ENCODE assay signal across 1 cellular context in genomic region chr22:44111562-44112155, GRCh38.
TF ChIP-seq lines count a peak whose summit lies in the region.

No MANE protein-coding gene starts in this region.

TF ChIP-seq in WTC11, 78 proteins besides CTCF, POLR2A, EP300 and RAD21 (continued from another document):
- TF ChIP-seq, protein P1, sequence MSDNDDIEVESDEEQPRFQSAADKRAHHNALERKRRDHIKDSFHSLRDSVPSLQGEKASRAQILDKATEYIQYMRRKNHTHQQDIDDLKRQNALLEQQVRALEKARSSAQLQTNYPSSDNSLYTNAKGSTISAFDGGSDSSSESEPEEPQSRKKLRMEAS (CRISPR knock-in tag; IDR thresholded peaks at IDR 0.05), result no peak
- TF ChIP-seq GABPB1 (CRISPR knock-in tag; IDR thresholded peaks at IDR 0.05) (no peak), SMAD4 (CRISPR knock-in tag; IDR thresholded peaks at IDR 0.05) (no peak), FOXP1 (CRISPR knock-in tag; IDR thresholded peaks at IDR 0.05; ENCODE audit: borderline replicate concordance) (no peak)
- TF ChIP-seq, protein P2, sequence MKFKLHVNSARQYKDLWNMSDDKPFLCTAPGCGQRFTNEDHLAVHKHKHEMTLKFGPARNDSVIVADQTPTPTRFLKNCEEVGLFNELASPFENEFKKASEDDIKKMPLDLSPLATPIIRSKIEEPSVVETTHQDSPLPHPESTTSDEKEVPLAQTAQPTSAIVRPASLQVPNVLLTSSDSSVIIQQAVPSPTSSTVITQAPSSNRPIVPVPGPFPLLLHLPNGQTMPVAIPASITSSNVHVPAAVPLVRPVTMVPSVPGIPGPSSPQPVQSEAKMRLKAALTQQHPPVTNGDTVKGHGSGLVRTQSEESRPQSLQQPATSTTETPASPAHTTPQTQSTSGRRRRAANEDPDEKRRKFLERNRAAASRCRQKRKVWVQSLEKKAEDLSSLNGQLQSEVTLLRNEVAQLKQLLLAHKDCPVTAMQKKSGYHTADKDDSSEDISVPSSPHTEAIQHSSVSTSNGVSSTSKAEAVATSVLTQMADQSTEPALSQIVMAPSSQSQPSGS (CRISPR knock-in tag; IDR thresholded peaks at IDR 0.05; ENCODE audit: borderline replicate concordance, low read depth), result no peak
TF ChIP-seq in WTC11: peak in this region for 0.
